In genomic region chr17:57406981-57407286, GRCh38 we compare ENCODE assay signal across 11 cellular contexts.
A peak's percentile ranks its signal among the peaks of the same experiment; 100 is the strongest.
DNase-seq lines count a peak whose midpoint lies in the region; ATAC-seq and TF ChIP-seq lines count a peak whose summit lies in the region.
"Had no signal": no experiment of that assay in that cellular context is flagged by ENCODE, and none has a peak within 500 bp of the region (broad histone marks: within the 10 kb centered on the region; RNA-seq: fewer than 3 reads in every experiment).

No MANE protein-coding gene starts in this region.

- ATAC-seq in natural killer cell treated with Interleukin-12 subunit alpha and Interleukin-12 subunit beta and Interleukin-15 and Interleukin-18, amount 100 ng/mL, for 72 hours = no peak
- no peak for ATAC-seq in natural killer cell
- ATAC-seq in naive thymus-derived CD8-positive, alpha-beta T cell = no peak
- ATAC-seq in gastroesophageal sphincter = no peak

- peak overlapping the region; percentile 24 for H3K27ac ChIP-seq in angular gyrus (ENCODE audit: low read depth, low read length)
- H3K27ac ChIP-seq in gastroesophageal sphincter = peak overlapping the region in 2 of 4 donors; percentile 48 to 72

- peaks cover 23 to 26% of the 10 kb centered on the region in 2 donors for H3K4me1 Mint-ChIP-seq in natural killer cell treated with Interleukin-12 subunit alpha and Interleukin-12 subunit beta and Interleukin-15 and Interleukin-18, amount 100 ng/mL, for 72 hours (ENCODE audit: low read depth in 2 of 2)
- H3K4me1 Mint-ChIP-seq in natural killer cell = peaks cover 12 to 35% of the 10 kb centered on the region in 2 donors
- peaks cover 51 to 66% (median 58%) of the 10 kb centered on the region in 4 donors for H3K4me1 Mint-ChIP-seq in naive thymus-derived CD8-positive, alpha-beta T cell

- intact Hi-C loops in natural killer cell (cut with micrococcal nuclease) = no loop called here

- TF ChIP-seq CTCF in natural killer cell (IDR thresholded peaks at IDR 0.05) (no peak), gastroesophageal sphincter (IDR thresholded peaks at IDR 0.05) (no peak)

- no peak for DNase-seq in natural killer cell treated with Interleukin-12 subunit alpha and Interleukin-12 subunit beta and Interleukin-15 and Interleukin-18, amount 100 ng/mL, for 72 hours (ENCODE audit: low spot score)
- DNase-seq in natural killer cell (no peak), SW480 (ENCODE audit: low spot score) (no peak), HPDE6-E6E7 (ENCODE audit: extremely low spot score) (no peak), NCI-H2081 treated with DMSO at 0.1 percent for 48 hours (lab: John Stamatoyannopoulos, UW) (no peak)
- no peak for DNase-seq in naive thymus-derived CD8-positive, alpha-beta T cell
- DNase-seq: effector memory CD4-positive, alpha-beta T cell; naive B cell had no signal

- H3K27ac Mint-ChIP-seq in natural killer cell treated with Interleukin-12 subunit alpha and Interleukin-12 subunit beta and Interleukin-15 and Interleukin-18, amount 100 ng/mL, for 72 hours = peak overlapping the region in 1 of 2 donors; percentile 38
- no peak overlapping the region for H3K27ac Mint-ChIP-seq in natural killer cell
- peak overlapping the region in 8 of 10 donors; percentile 2 to 87 (median 71) for H3K27ac Mint-ChIP-seq in naive thymus-derived CD8-positive, alpha-beta T cell

- peaks cover 0 to 39% (median 0%) of the 10 kb centered on the region in 3 donors for H3K4me1 ChIP-seq in gastroesophageal sphincter

- POLR2A ChIA-PET in naive thymus-derived CD8-positive, alpha-beta T cell (lab: Charles Lee) = no interaction called here

- TF ChIP-seq POLR2A in gastroesophageal sphincter (IDR thresholded peaks at IDR 0.05) = no peak

- peak overlapping the region; percentile 15 for H3K4me3 Mint-ChIP-seq in natural killer cell treated with Interleukin-12 subunit alpha and Interleukin-12 subunit beta and Interleukin-15 and Interleukin-18, amount 100 ng/mL, for 72 hours
- H3K4me3 Mint-ChIP-seq in natural killer cell = no peak overlapping the region
- H3K4me3 Mint-ChIP-seq in naive thymus-derived CD8-positive, alpha-beta T cell = peak overlapping the region in 9 of 10 donors; percentile 28 to 68 (median 48)

- no peaks in the 10 kb centered on the region for H3K27me3 ChIP-seq in gastroesophageal sphincter
- H3K27me3 ChIP-seq: tibial nerve had no signal

- H3K9me3 ChIP-seq in gastroesophageal sphincter = no peaks in the 10 kb centered on the region
- H3K9me3 ChIP-seq: tibial nerve had no signal

- WGBS in gastroesophageal sphincter (ENCODE audit: low coverage in 1 of 2), 2 donors = 76 to 89% methylated on average over 8 to 9 of the region's 12 CpGs

- peaks cover 0 to 18% of the 10 kb centered on the region in 2 donors for H3K36me3 ChIP-seq in gastroesophageal sphincter

- H3K9me3 Mint-ChIP-seq in natural killer cell treated with Interleukin-12 subunit alpha and Interleukin-12 subunit beta and Interleukin-15 and Interleukin-18, amount 100 ng/mL, for 72 hours = no peaks in the 10 kb centered on the region
- H3K9me3 Mint-ChIP-seq in natural killer cell = no peaks in the 10 kb centered on the region
- no peaks in the 10 kb centered on the region for H3K9me3 Mint-ChIP-seq in naive thymus-derived CD8-positive, alpha-beta T cell
- H3K9me3 Mint-ChIP-seq: naive B cell had no signal

- H3K4me3 ChIP-seq in gastroesophageal sphincter = no peak overlapping the region
- H3K4me3 ChIP-seq: tibial nerve had no signal

- no peaks in the 10 kb centered on the region for H3K27me3 Mint-ChIP-seq in natural killer cell treated with Interleukin-12 subunit alpha and Interleukin-12 subunit beta and Interleukin-15 and Interleukin-18, amount 100 ng/mL, for 72 hours
- H3K27me3 Mint-ChIP-seq in natural killer cell (ENCODE audit: low read depth in 2 of 2) = no peaks in the 10 kb centered on the region
- H3K27me3 Mint-ChIP-seq in naive thymus-derived CD8-positive, alpha-beta T cell = no peaks in the 10 kb centered on the region
- H3K27me3 Mint-ChIP-seq: naive B cell had no signal

- TF ChIP-seq EP300 in gastroesophageal sphincter (IDR thresholded peaks at IDR 0.05) = no peak

- peaks cover 4% of the 10 kb centered on the region for H3K36me3 Mint-ChIP-seq in natural killer cell treated with Interleukin-12 subunit alpha and Interleukin-12 subunit beta and Interleukin-15 and Interleukin-18, amount 100 ng/mL, for 72 hours
- no peaks in the 10 kb centered on the region for H3K36me3 Mint-ChIP-seq in natural killer cell
- H3K36me3 Mint-ChIP-seq in naive thymus-derived CD8-positive, alpha-beta T cell = peaks cover 0 to 33% (median 3%) of the 10 kb centered on the region in 3 donors

Comparison
In these comparisons a context has a peak if more than half of its experiments do, and no peak if none do; other contexts are left out.
1. H3K27ac Mint-ChIP-seq: peak in naive thymus-derived CD8-positive, alpha-beta T cell (8 of 10); none in natural killer cell (0 of 2).